In genomic region chr10:91816986-91817385, GRCh38 we compare ENCODE assay signal across 20 cellular contexts.
"Had no signal": no experiment of that assay in that cellular context is flagged by ENCODE, and none has a peak within 500 bp of the region (broad histone marks: within the 10 kb centered on the region; RNA-seq: fewer than 3 reads in every experiment).

No MANE protein-coding gene starts in this region.

- H3K27me3 ChIP-seq: heart right ventricle, neural progenitor cell, ovary had no signal

- H3K27ac ChIP-seq: coronary artery, lower lobe of right lung, neural progenitor cell, ovary had no signal

- H3K4me3 ChIP-seq: coronary artery, heart right ventricle, lower lobe of right lung, neural progenitor cell, ovary had no signal

- H3K4me1 ChIP-seq: neural progenitor cell had no signal

- ATAC-seq: heart right ventricle, left lobe of liver, lower lobe of right lung, natural killer cell, right cardiac atrium had no signal

- FAIRE-seq: endothelial cell of umbilical vein, frontal cortex, small intestine had no signal

- H3K9me3 ChIP-seq: heart right ventricle, lower lobe of right lung, ovary had no signal

- DNase-seq: effector CD4-positive, alpha-beta T cell; endodermal cell; erythroblast; heart right ventricle; hypothalamus; kidney glomerular epithelial cell; lower lobe of right lung; natural killer cell; nucleus accumbens; ovary; right cardiac atrium; small intestine; stimulated activated CD4-positive, alpha-beta T cell treated with anti-CD3 and anti-CD28 coated beads, Interleukin-12 subunit alpha, Interleukin-12 subunit beta, amount 100 ng/mL, for 4 hours; stimulated activated naive CD4-positive, alpha-beta T cell treated with Interleukin-2 at 50 U/mL for 16 hours; trophoblast cell had no signal
